ENCODE assay signal across 25 cellular contexts in the genomic region with DNA sequence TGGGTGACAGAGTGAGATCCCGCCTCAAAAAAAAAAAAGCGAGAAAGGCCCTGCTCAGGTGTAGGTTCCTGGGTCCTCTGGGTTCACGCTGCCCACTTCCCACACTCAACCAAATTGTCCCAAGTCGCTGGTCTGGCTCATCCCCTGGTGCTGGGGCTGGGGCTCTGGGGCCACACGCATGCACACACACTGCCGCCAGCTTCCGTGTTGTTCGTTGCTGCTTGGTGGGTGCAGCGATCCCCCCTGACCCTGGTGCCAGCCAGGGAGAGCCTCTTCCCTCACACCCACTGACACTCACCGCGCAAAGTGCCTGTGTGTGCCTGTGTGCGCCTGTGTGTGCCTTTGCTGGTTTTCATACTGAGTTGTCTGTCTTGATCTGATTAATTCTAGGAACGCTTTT.
"Had no signal": no experiment of that assay in that cellular context is flagged by ENCODE, and none has a peak within 500 bp of the region (broad histone marks: within the 10 kb centered on the region; RNA-seq: fewer than 3 reads in every experiment).

No MANE protein-coding gene starts in this region.

- H3K9ac ChIP-seq: neural progenitor cell had no signal

- H3K9me3 Mint-ChIP-seq: immature natural killer cell; stimulated activated naive CD8-positive, alpha-beta T cell treated with anti-CD3 and anti-CD28 coated beads, Interleukin-15, amount 100 ng/mL, for 72 hours had no signal

- H3K4me3 ChIP-seq: dorsolateral prefrontal cortex, lung, neural progenitor cell, right lobe of liver, suprapubic skin, transverse colon, upper lobe of right lung, uterus had no signal

- H3K27ac Mint-ChIP-seq: immature natural killer cell; memory B cell; nephron; neural progenitor cell; stimulated activated naive CD8-positive, alpha-beta T cell treated with anti-CD3 and anti-CD28 coated beads, Interleukin-15, amount 100 ng/mL, for 72 hours had no signal

- H3K36me3 ChIP-seq: neural progenitor cell, right lobe of liver, suprapubic skin, transverse colon, upper lobe of right lung, uterus had no signal

- H3K27me3 ChIP-seq: right lobe of liver had no signal

- H3K4me2 ChIP-seq: neural progenitor cell had no signal

- H3K36me3 Mint-ChIP-seq: immature natural killer cell, neural progenitor cell had no signal

- DNase-seq: cerebellar nuclear complex; dorsolateral prefrontal cortex; effector CD4-positive, alpha-beta T cell; hypothalamus; immature natural killer cell; islet precursor cell; nucleus accumbens; retina; small intestine; stimulated activated CD4-positive, alpha-beta T cell treated with anti-CD3 and anti-CD28 coated beads, Interleukin-12 subunit alpha, Interleukin-12 subunit beta, amount 100 ng/mL, for 4 hours; stimulated activated CD4-positive, alpha-beta T cell treated with anti-CD3 and anti-CD28 coated beads, Interleukin-1b, Interleukin-23, amount 100 ng/mL, for 48 hours; stimulated activated CD4-positive, alpha-beta T cell treated with anti-CD3 and anti-CD28 coated beads, Interleukin-4, amount 100 ng/mL, for 1 hour; stimulated activated CD8-positive, alpha-beta memory T cell treated with anti-CD3 and anti-CD28 coated beads, Interleukin-4, amount 100 ng/mL, for 48 hours; stimulated activated naive CD4-positive, alpha-beta T cell; stimulated activated naive CD8-positive, alpha-beta T cell treated with anti-CD3 and anti-CD28 coated beads, Interleukin-15, amount 100 ng/mL, for 72 hours; transverse colon; upper lobe of right lung; uterus had no signal

- H3K4me1 Mint-ChIP-seq: immature natural killer cell; memory B cell; stimulated activated naive CD8-positive, alpha-beta T cell treated with anti-CD3 and anti-CD28 coated beads, Interleukin-15, amount 100 ng/mL, for 72 hours had no signal

- H3K4me3 Mint-ChIP-seq: immature natural killer cell; memory B cell; nephron; neural progenitor cell; stimulated activated naive CD8-positive, alpha-beta T cell treated with anti-CD3 and anti-CD28 coated beads, Interleukin-15, amount 100 ng/mL, for 72 hours had no signal

- H3K9me3 ChIP-seq: right lobe of liver, suprapubic skin, transverse colon, upper lobe of right lung had no signal

- H3K4me1 ChIP-seq: neural progenitor cell, right lobe of liver, suprapubic skin, transverse colon, upper lobe of right lung, uterus had no signal

- ATAC-seq: left lobe of liver; right lobe of liver; stimulated activated naive CD8-positive, alpha-beta T cell treated with anti-CD3 and anti-CD28 coated beads, Interleukin-15, amount 100 ng/mL, for 72 hours; upper lobe of right lung had no signal

- H3K27ac ChIP-seq: dorsolateral prefrontal cortex, neural progenitor cell, right lobe of liver, suprapubic skin, transverse colon, upper lobe of right lung, uterus had no signal

- H2AFZ ChIP-seq: neural progenitor cell had no signal
